ENCODE assay signal across 21 cellular contexts in genomic region chrX:6782831-6783230, GRCh38.
DNase-seq lines count a peak whose midpoint lies in the region; FAIRE-seq lines count a peak whose summit lies in the region.
"Had no signal": no experiment of that assay in that cellular context is flagged by ENCODE, and none has a peak within 500 bp of the region (broad histone marks: within the 10 kb centered on the region; RNA-seq: fewer than 3 reads in every experiment).

No MANE protein-coding gene starts in this region.

- DNase-seq in ELF-1 (ENCODE audit: low read depth, low spot score), result peak; percentile 57
- no peak for DNase-seq in NCI-H345 (lab: John Stamatoyannopoulos, UW)
- no peak for DNase-seq in EL
- no peak for DNase-seq in NCI-H128 (lab: John Stamatoyannopoulos, UW; ENCODE audit: unreplicated experiment)
- DNase-seq: 8988T; BE2C; C1 segment of cervical spinal cord; CD4-positive, alpha-beta memory T cell; CD4-positive, CD25-positive, alpha-beta regulatory T cell; CD8-positive, alpha-beta memory T cell; COR-L47; DMS 273 treated with DMSO at 0.1 percent for 48 hours; DMS153; DMS53; DMS79; DND-41; GDM1 had no signal

- peak; percentile 90 for FAIRE-seq in colon (lab: Jason Lieb, UNC)
- FAIRE-seq: A204.1, GM12891, GM19239 had no signal
